ENCODE assay signal across 40 cellular contexts in genomic region chr1:29916656-29917369, GRCh38.
"Had no signal": no experiment of that assay in that cellular context is flagged by ENCODE, and none has a peak within 500 bp of the region (broad histone marks: within the 10 kb centered on the region; RNA-seq: fewer than 3 reads in every experiment).

No MANE protein-coding gene starts in this region.

- H3K4me1 Mint-ChIP-seq: activated naive CD4-positive, alpha-beta T cell treated with anti-CD3 and anti-CD28 coated beads, Interleukin-2, amount 10 ng/mL, durations not matched to agents 7 days and 5 days; activated naive CD4-positive, alpha-beta T cell treated with anti-CD3 and anti-CD28 coated beads, Interleukin-2, amount 50 U/mL, for 24 hours; activated naive CD8-positive, alpha-beta T cell treated with anti-CD3 and anti-CD28 coated beads for 36 hours; activated naive CD8-positive, alpha-beta T cell treated with anti-CD3 and anti-CD28 coated beads, Interleukin-2, amount 10 ng/mL, durations not matched to agents 7 days and 5 days; activated naive CD8-positive, alpha-beta T cell treated with anti-CD3 and anti-CD28 coated beads, Interleukin-2, amount 50 U/mL, for 24 hours; activated T-helper 17 cell treated with anti-CD3 and anti-CD28 coated beads, Interleukin-2, amount 50 U/mL, for 72 hours; brain; central memory CD8-positive, alpha-beta T cell had no signal

- H3K27ac ChIP-seq: adrenal gland, ascending aorta, body of pancreas, brain microvascular endothelial cell, breast epithelium, cardiac muscle cell had no signal

- H3K9me3 ChIP-seq: adrenal gland, ascending aorta, body of pancreas, breast epithelium had no signal

- H3K4me3 ChIP-seq: adrenal gland, ascending aorta, body of pancreas, breast epithelium, cardiac muscle cell had no signal

- H3K27ac Mint-ChIP-seq: activated naive CD4-positive, alpha-beta T cell treated with anti-CD3 and anti-CD28 coated beads for 36 hours; activated naive CD4-positive, alpha-beta T cell treated with anti-CD3 and anti-CD28 coated beads, Interleukin-2, amount 10 ng/mL, durations not matched to agents 7 days and 5 days; activated naive CD4-positive, alpha-beta T cell treated with anti-CD3 and anti-CD28 coated beads, Interleukin-2, amount 50 U/mL, for 24 hours; activated naive CD4-positive, alpha-beta T cell treated with anti-CD3 and anti-CD28 coated beads, Interleukin-2, amount 50 U/mL, for 72 hours; activated naive CD8-positive, alpha-beta T cell; activated naive CD8-positive, alpha-beta T cell treated with anti-CD3 and anti-CD28 coated beads for 36 hours; activated naive CD8-positive, alpha-beta T cell treated with anti-CD3 and anti-CD28 coated beads, Interleukin-2, amount 10 ng/mL, durations not matched to agents 7 days and 5 days; activated naive CD8-positive, alpha-beta T cell treated with anti-CD3 and anti-CD28 coated beads, Interleukin-2, amount 50 U/mL, for 24 hours; activated T-cell treated with anti-CD3 and anti-CD28 coated beads, Interleukin-2, amount 50 U/mL, for 24 hours; activated T-cell treated with anti-CD3 and anti-CD28 coated beads, Interleukin-2, amount 50 U/mL, for 72 hours; activated T-helper 1 cell treated with anti-CD3 and anti-CD28 coated beads, Interleukin-12 subunit alpha, Interleukin-12 subunit beta, Interleukin-2, Interleukin-4 antibody, amounts not matched to agents 30 ng/mL and 10 ng/mL and 1 ng/mL, durations not matched to agents 14 hours and 24 hours and 36 hours; activated T-helper 17 cell treated with anti-CD3 and anti-CD28 coated beads, Interleukin-2, amount 50 U/mL, for 72 hours; activated T-helper 2 cell treated with anti-CD3 and anti-CD28 coated beads, Interferon-gamma antibody, Interleukin-2, Interleukin-4, amounts not matched to agents 10 μg/mL and 5 μg/mL and 100 μg/mL, durations not matched to agents 14 hours and 24 hours and 36 hours; brain had no signal

- H3K36me3 ChIP-seq: adrenal gland, ascending aorta, brain microvascular endothelial cell, breast epithelium, cardiac muscle cell had no signal

- H3K9me3 Mint-ChIP-seq: activated naive CD4-positive, alpha-beta T cell treated with anti-CD3 and anti-CD28 coated beads, Interleukin-2, amount 10 ng/mL, durations not matched to agents 7 days and 5 days; activated naive CD4-positive, alpha-beta T cell treated with anti-CD3 and anti-CD28 coated beads, Interleukin-2, amount 50 U/mL, for 24 hours; activated naive CD4-positive, alpha-beta T cell treated with anti-CD3 and anti-CD28 coated beads, Interleukin-2, amount 50 U/mL, for 72 hours; activated naive CD8-positive, alpha-beta T cell treated with anti-CD3 and anti-CD28 coated beads for 36 hours; activated naive CD8-positive, alpha-beta T cell treated with anti-CD3 and anti-CD28 coated beads, Interleukin-2, amount 10 ng/mL, durations not matched to agents 7 days and 5 days; activated naive CD8-positive, alpha-beta T cell treated with anti-CD3 and anti-CD28 coated beads, Interleukin-2, amount 50 U/mL, for 24 hours; activated T-cell treated with anti-CD3 and anti-CD28 coated beads, Interleukin-2, amount 50 U/mL, for 24 hours; activated T-cell treated with anti-CD3 and anti-CD28 coated beads, Interleukin-2, amount 50 U/mL, for 72 hours; activated T-helper 1 cell treated with anti-CD3 and anti-CD28 coated beads, Interleukin-12 subunit alpha, Interleukin-12 subunit beta, Interleukin-2, Interleukin-4 antibody, amounts not matched to agents 30 ng/mL and 10 ng/mL and 1 ng/mL, durations not matched to agents 14 hours and 24 hours and 36 hours; activated T-helper 17 cell treated with anti-CD3 and anti-CD28 coated beads, Interleukin-2, amount 50 U/mL, for 72 hours; activated T-helper 2 cell treated with anti-CD3 and anti-CD28 coated beads, Interferon-gamma antibody, Interleukin-2, Interleukin-4, amounts not matched to agents 10 μg/mL and 5 μg/mL and 100 μg/mL, durations not matched to agents 14 hours and 24 hours and 36 hours; central memory CD8-positive, alpha-beta T cell had no signal

- DNase-seq: activated effector memory CD4-positive, alpha-beta T cell treated with anti-CD3 and anti-CD28 coated beads, Interleukin-2, amount 50 U/mL, for 16 hours; activated effector memory CD4-positive, alpha-beta T cell treated with Interleukin-2 at 50 U/mL for 16 hours; activated gamma-delta T cell; activated gamma-delta T cell treated with Interleukin-2 at 50 U/mL for 16 hours; activated naive CD4-positive, alpha-beta T cell; activated naive CD4-positive, alpha-beta T cell treated with anti-CD3 and anti-CD28 coated beads for 36 hours; activated naive CD4-positive, alpha-beta T cell treated with anti-CD3 and anti-CD28 coated beads, Interleukin-2, amount 10 ng/mL, durations not matched to agents 7 days and 5 days; activated naive CD4-positive, alpha-beta T cell treated with anti-CD3 and anti-CD28 coated beads, Interleukin-2, amount 50 U/mL, for 16 hours; activated naive CD4-positive, alpha-beta T cell treated with Interleukin-2 at 50 U/mL for 16 hours; activated naive CD8-positive, alpha-beta T cell treated with anti-CD3 and anti-CD28 coated beads for 36 hours; activated naive CD8-positive, alpha-beta T cell treated with anti-CD3 and anti-CD28 coated beads, Interleukin-2, amount 10 ng/mL, durations not matched to agents 7 days and 5 days; activated naive CD8-positive, alpha-beta T cell treated with anti-CD3 and anti-CD28 coated beads, Interleukin-2, amount 50 U/mL, for 24 hours; activated T-cell treated with anti-CD3 and anti-CD28 coated beads, Interleukin-2, amount 50 U/mL, for 1 hour; activated T-cell treated with anti-CD3 and anti-CD28 coated beads, Interleukin-2, amount 50 U/mL, for 24 hours; activated T-cell treated with anti-CD3 and anti-CD28 coated beads, Interleukin-2, amount 50 U/mL, for 4 hours; activated T-cell treated with anti-CD3 and anti-CD28 coated beads, Interleukin-2, amount 50 U/mL, for 48 hours; activated T-cell treated with anti-CD3 and anti-CD28 coated beads, Interleukin-2, amount 50 U/mL, for 72 hours; adrenal gland; amniotic stem cell; amygdala; anterior cingulate cortex; aorta; body of pancreas; brain microvascular endothelial cell; caudate nucleus; central memory CD4-positive, alpha-beta T cell; cerebellar nuclear complex had no signal

- H3K4me3 Mint-ChIP-seq: activated naive CD4-positive, alpha-beta T cell treated with anti-CD3 and anti-CD28 coated beads for 36 hours; activated naive CD4-positive, alpha-beta T cell treated with anti-CD3 and anti-CD28 coated beads, Interleukin-2, amount 10 ng/mL, durations not matched to agents 7 days and 5 days; activated naive CD4-positive, alpha-beta T cell treated with anti-CD3 and anti-CD28 coated beads, Interleukin-2, amount 50 U/mL, for 24 hours; activated naive CD8-positive, alpha-beta T cell; activated naive CD8-positive, alpha-beta T cell treated with anti-CD3 and anti-CD28 coated beads for 36 hours; activated naive CD8-positive, alpha-beta T cell treated with anti-CD3 and anti-CD28 coated beads, Interleukin-2, amount 10 ng/mL, durations not matched to agents 7 days and 5 days; activated naive CD8-positive, alpha-beta T cell treated with anti-CD3 and anti-CD28 coated beads, Interleukin-2, amount 50 U/mL, for 24 hours; activated T-cell treated with anti-CD3 and anti-CD28 coated beads, Interleukin-2, amount 50 U/mL, for 24 hours; activated T-cell treated with anti-CD3 and anti-CD28 coated beads, Interleukin-2, amount 50 U/mL, for 4 hours; activated T-cell treated with anti-CD3 and anti-CD28 coated beads, Interleukin-2, amount 50 U/mL, for 72 hours; activated T-helper 1 cell treated with anti-CD3 and anti-CD28 coated beads, Interleukin-12 subunit alpha, Interleukin-12 subunit beta, Interleukin-2, Interleukin-4 antibody, amounts not matched to agents 30 ng/mL and 10 ng/mL and 1 ng/mL, durations not matched to agents 14 hours and 24 hours and 36 hours; activated T-helper 17 cell treated with anti-CD3 and anti-CD28 coated beads, Interleukin-2, amount 50 U/mL, for 72 hours; brain; central memory CD8-positive, alpha-beta T cell had no signal

- H3K4me1 ChIP-seq: adrenal gland, ascending aorta, body of pancreas, breast epithelium had no signal

- ATAC-seq: activated naive CD4-positive, alpha-beta T cell treated with anti-CD3 and anti-CD28 coated beads, Interleukin-2, amount 50 U/mL, for 72 hours; activated naive CD8-positive, alpha-beta T cell treated with anti-CD3 and anti-CD28 coated beads, Interleukin-2, amount 50 U/mL, for 24 hours; activated T-cell treated with anti-CD3 and anti-CD28 coated beads, Interleukin-2, amount 50 U/mL, for 4 hours; activated T-cell treated with anti-CD3 and anti-CD28 coated beads, Interleukin-2, amount 50 U/mL, for 72 hours; activated T-helper 17 cell treated with anti-CD3 and anti-CD28 coated beads, Interleukin-2, amount 50 U/mL, for 72 hours; body of pancreas had no signal

- FAIRE-seq: astrocyte, bronchial epithelial cell had no signal

- H3K27me3 Mint-ChIP-seq: activated naive CD8-positive, alpha-beta T cell treated with anti-CD3 and anti-CD28 coated beads, Interleukin-2, amount 10 ng/mL, durations not matched to agents 7 days and 5 days; activated naive CD8-positive, alpha-beta T cell treated with anti-CD3 and anti-CD28 coated beads, Interleukin-2, amount 50 U/mL, for 24 hours had no signal

- H3K27me3 ChIP-seq: ascending aorta, body of pancreas, brain microvascular endothelial cell, breast epithelium, cardiac muscle cell had no signal

- H3K36me3 Mint-ChIP-seq: activated naive CD4-positive, alpha-beta T cell treated with anti-CD3 and anti-CD28 coated beads, Interleukin-2, amount 10 ng/mL, durations not matched to agents 7 days and 5 days; activated naive CD4-positive, alpha-beta T cell treated with anti-CD3 and anti-CD28 coated beads, Interleukin-2, amount 50 U/mL, for 24 hours; activated naive CD4-positive, alpha-beta T cell treated with anti-CD3 and anti-CD28 coated beads, Interleukin-2, amount 50 U/mL, for 72 hours; activated naive CD8-positive, alpha-beta T cell; activated naive CD8-positive, alpha-beta T cell treated with anti-CD3 and anti-CD28 coated beads for 36 hours; activated naive CD8-positive, alpha-beta T cell treated with anti-CD3 and anti-CD28 coated beads, Interleukin-2, amount 10 ng/mL, durations not matched to agents 7 days and 5 days; brain had no signal
